ENCODE assay signal across 22 cellular contexts in genomic region chr22:46853191-46853590, GRCh38.
"Had no signal": no experiment of that assay in that cellular context is flagged by ENCODE, and none has a peak within 500 bp of the region (broad histone marks: within the 10 kb centered on the region; RNA-seq: fewer than 3 reads in every experiment).

No MANE protein-coding gene starts in this region.

- DNase-seq: activated CD4-positive, alpha-beta memory T cell treated with anti-CD3 and anti-CD28 coated beads for 36 hours; activated CD4-positive, alpha-beta T cell treated with anti-CD3 and anti-CD28 coated beads, Interleukin-2, amount 10 ng/mL, durations not matched to agents 7 days and 5 days; activated CD4-positive, CD25-positive, alpha-beta regulatory T cell; activated CD8-positive, alpha-beta memory T cell treated with anti-CD3 and anti-CD28 coated beads for 24 hours; activated effector memory CD4-positive, alpha-beta T cell treated with Interleukin-2 at 50 U/mL for 16 hours; activated naive CD4-positive, alpha-beta T cell; aorta; caudate nucleus; KG1; NCI-H1048; NCI-H146; NCI-H187 treated with DMSO at 0.1 percent for 48 hours; NCI-H2081 treated with DMSO at 0.1 percent for 48 hours; NCI-H446; NCI-H524; Peyer's patch; SHP77; T-helper 9 cell had no signal

- H3K4me3 Mint-ChIP-seq: activated CD4-positive, alpha-beta memory T cell treated with anti-CD3 and anti-CD28 coated beads for 36 hours; activated CD4-positive, alpha-beta T cell treated with anti-CD3 and anti-CD28 coated beads, Interleukin-2, amount 10 ng/mL, durations not matched to agents 7 days and 5 days; activated naive CD4-positive, alpha-beta T cell treated with anti-CD3 and anti-CD28 coated beads, Interleukin-2, amount 50 U/mL, for 24 hours; T-helper 1 cell treated with Interleukin-12 subunit alpha and Interleukin-12 subunit beta and Interleukin-4 antibody, amounts not matched to agents 30 μg/mL and 1 μg/mL, for 36 hours had no signal

- H3K36me3 ChIP-seq: breast epithelium had no signal

- H3K9me3 Mint-ChIP-seq: activated CD4-positive, alpha-beta memory T cell treated with anti-CD3 and anti-CD28 coated beads for 36 hours; activated CD4-positive, alpha-beta T cell treated with anti-CD3 and anti-CD28 coated beads, Interleukin-2, amount 10 ng/mL, durations not matched to agents 7 days and 5 days; activated naive CD4-positive, alpha-beta T cell treated with anti-CD3 and anti-CD28 coated beads, Interleukin-2, amount 50 U/mL, for 24 hours had no signal

- H3K4me3 ChIP-seq: breast epithelium, Peyer's patch had no signal

- H3K9me3 ChIP-seq: breast epithelium, Peyer's patch had no signal

- H3K27me3 ChIP-seq: breast epithelium, Peyer's patch had no signal

- H3K27ac Mint-ChIP-seq: activated CD4-positive, alpha-beta memory T cell treated with anti-CD3 and anti-CD28 coated beads for 36 hours; activated CD4-positive, alpha-beta T cell treated with anti-CD3 and anti-CD28 coated beads, Interleukin-2, amount 10 ng/mL, durations not matched to agents 7 days and 5 days; activated naive CD4-positive, alpha-beta T cell treated with anti-CD3 and anti-CD28 coated beads, Interleukin-2, amount 50 U/mL, for 24 hours; T-helper 1 cell treated with Interleukin-12 subunit alpha and Interleukin-12 subunit beta and Interleukin-4 antibody, amounts not matched to agents 30 μg/mL and 1 μg/mL, for 36 hours had no signal

- H3K4me1 ChIP-seq: breast epithelium, Peyer's patch had no signal

- H3K27me3 Mint-ChIP-seq: activated CD4-positive, alpha-beta memory T cell treated with anti-CD3 and anti-CD28 coated beads for 36 hours; activated CD4-positive, alpha-beta T cell treated with anti-CD3 and anti-CD28 coated beads, Interleukin-2, amount 10 ng/mL, durations not matched to agents 7 days and 5 days; activated naive CD4-positive, alpha-beta T cell treated with anti-CD3 and anti-CD28 coated beads, Interleukin-2, amount 50 U/mL, for 24 hours had no signal

- FAIRE-seq: TTC549 had no signal
